Comparison of ENCODE assay signal across 26 cellular contexts in genomic region chr3:165225604-165226003, GRCh38. TPM values are rescaled to one million over a fixed set of nuclear protein-coding genes. Genes with fewer than 3 reads are reported as not detected.
"Had no signal": no experiment of that assay in that cellular context is flagged by ENCODE, and none has a peak within 500 bp of the region (broad histone marks: within the 10 kb centered on the region; RNA-seq: fewer than 3 reads in every experiment).

No MANE protein-coding gene starts in this region.

- H3K27me3 ChIP-seq: SJSA1 had no signal

- H3K4me1 ChIP-seq: SJSA1 had no signal

- DNase-seq: activated B cell treated with CpG ODN at 0.5 μM for 24 hours; activated CD4-positive, alpha-beta memory T cell treated with anti-CD3 and anti-CD28 coated beads for 36 hours; activated CD4-positive, alpha-beta T cell treated with anti-CD3 and anti-CD28 coated beads for 1 hour; activated CD4-positive, alpha-beta T cell treated with anti-CD3 and anti-CD28 coated beads, Interleukin-2, amount 10 ng/mL, durations not matched to agents 24 days and 14 days; activated CD8-positive, alpha-beta memory T cell treated with anti-CD3 and anti-CD28 coated beads for 24 hours; activated gamma-delta T cell; activated naive CD4-positive, alpha-beta T cell treated with anti-CD3 and anti-CD28 coated beads for 36 hours; activated T-cell treated with anti-CD3 and anti-CD28 coated beads for 4 hours; activated T-cell treated with anti-CD3 and anti-CD28 coated beads, Interleukin-2, amount 50 U/mL, for 48 hours; amygdala; cerebellar nuclear complex; MM.1S; NCI-H1105; NCI-H1436; NCI-H1694 treated with DMSO at 0.1 percent for 48 hours; NCI-H2029 treated with DMSO at 0.1 percent for 48 hours; NCI-H510A treated with DMSO at 0.1 percent for 48 hours; PC-9; Right ventricle myocardium superior had no signal

- H3K27me3 Mint-ChIP-seq: activated B cell treated with CpG ODN at 0.5 μM for 24 hours; activated CD4-positive, alpha-beta memory T cell treated with anti-CD3 and anti-CD28 coated beads for 36 hours; activated CD4-positive, alpha-beta T cell treated with anti-CD3 and anti-CD28 coated beads, Interleukin-2, amount 10 ng/mL, durations not matched to agents 24 days and 14 days; activated naive CD8-positive, alpha-beta T cell; activated T-helper 17 cell treated with anti-CD3 and anti-CD28 coated beads, Interleukin-2, amount 50 U/mL, for 72 hours had no signal

- H3K27ac ChIP-seq: PC-9, SJSA1 had no signal

- H3K27ac Mint-ChIP-seq: activated B cell treated with CpG ODN at 0.5 μM for 24 hours; activated CD4-positive, alpha-beta memory T cell treated with anti-CD3 and anti-CD28 coated beads for 36 hours; activated CD4-positive, alpha-beta T cell treated with anti-CD3 and anti-CD28 coated beads, Interleukin-2, amount 10 ng/mL, durations not matched to agents 24 days and 14 days; activated naive CD4-positive, alpha-beta T cell treated with anti-CD3 and anti-CD28 coated beads for 36 hours; activated naive CD8-positive, alpha-beta T cell; activated T-helper 17 cell treated with anti-CD3 and anti-CD28 coated beads, Interleukin-2, amount 50 U/mL, for 72 hours; brain; T-helper 1 cell treated with Interleukin-12 subunit alpha and Interleukin-12 subunit beta and Interleukin-4 antibody, amounts not matched to agents 30 μg/mL and 1 μg/mL, for 36 hours had no signal

- H3K4me3 ChIP-seq: PC-9, SJSA1 had no signal

- H3K36me3 ChIP-seq: SJSA1 had no signal

- H3K4me1 Mint-ChIP-seq: activated B cell treated with CpG ODN at 0.5 μM for 24 hours; activated CD4-positive, alpha-beta T cell treated with anti-CD3 and anti-CD28 coated beads, Interleukin-2, amount 10 ng/mL, durations not matched to agents 24 days and 14 days; activated T-helper 17 cell treated with anti-CD3 and anti-CD28 coated beads, Interleukin-2, amount 50 U/mL, for 72 hours; brain had no signal

- H3K9me3 Mint-ChIP-seq: activated CD4-positive, alpha-beta memory T cell treated with anti-CD3 and anti-CD28 coated beads for 36 hours; activated CD4-positive, alpha-beta T cell treated with anti-CD3 and anti-CD28 coated beads, Interleukin-2, amount 10 ng/mL, durations not matched to agents 24 days and 14 days; activated naive CD4-positive, alpha-beta T cell treated with anti-CD3 and anti-CD28 coated beads for 36 hours; brain; T-helper 1 cell treated with Interleukin-12 subunit alpha and Interleukin-12 subunit beta and Interleukin-4 antibody, amounts not matched to agents 30 μg/mL and 1 μg/mL, for 36 hours had no signal

- H3K36me3 Mint-ChIP-seq: activated CD4-positive, alpha-beta memory T cell treated with anti-CD3 and anti-CD28 coated beads for 36 hours; activated naive CD8-positive, alpha-beta T cell; brain had no signal

- H3K4me3 Mint-ChIP-seq: activated B cell treated with CpG ODN at 0.5 μM for 24 hours; activated CD4-positive, alpha-beta memory T cell treated with anti-CD3 and anti-CD28 coated beads for 36 hours; activated CD4-positive, alpha-beta T cell treated with anti-CD3 and anti-CD28 coated beads, Interleukin-2, amount 10 ng/mL, durations not matched to agents 24 days and 14 days; activated naive CD4-positive, alpha-beta T cell treated with anti-CD3 and anti-CD28 coated beads for 36 hours; activated naive CD8-positive, alpha-beta T cell; activated T-helper 17 cell treated with anti-CD3 and anti-CD28 coated beads, Interleukin-2, amount 50 U/mL, for 72 hours; brain; T-helper 1 cell treated with Interleukin-12 subunit alpha and Interleukin-12 subunit beta and Interleukin-4 antibody, amounts not matched to agents 30 μg/mL and 1 μg/mL, for 36 hours had no signal

- ATAC-seq: activated T-helper 17 cell treated with anti-CD3 and anti-CD28 coated beads, Interleukin-2, amount 50 U/mL, for 72 hours had no signal

- H3K9me3 ChIP-seq: SJSA1 had no signal

RNA-seq across cellular contexts. Expression of gene SLITRK3, which starts 29.4 kb away (rescaled TPM):
- total RNA-seq: activated B cell treated with CpG ODN at 0.5 μM for 24 hours; activated CD4-positive, alpha-beta memory T cell treated with anti-CD3 and anti-CD28 coated beads for 36 hours; activated CD4-positive, alpha-beta T cell treated with anti-CD3 and anti-CD28 coated beads, Interleukin-2, amount 10 ng/mL, durations not matched to agents 24 days and 14 days; activated naive CD4-positive, alpha-beta T cell treated with anti-CD3 and anti-CD28 coated beads for 36 hours; activated T-helper 17 cell treated with anti-CD3 and anti-CD28 coated beads, Interleukin-2, amount 50 U/mL, for 72 hours; cardiac septum; PC-9; Right ventricle myocardium superior; RPMI7951; SJSA1 had no signal
